9 cellular contexts compared by ENCODE assay signal in genomic region chr9:93681316-93682154, GRCh38.
DNase-seq lines count a peak whose midpoint lies in the region; ATAC-seq, FAIRE-seq and TF ChIP-seq lines count a peak whose summit lies in the region.
"Had no signal": no experiment of that assay in that cellular context is flagged by ENCODE, and none has a peak within 500 bp of the region (broad histone marks: within the 10 kb centered on the region; RNA-seq: fewer than 3 reads in every experiment).

No MANE protein-coding gene starts in this region.

- H3K23me2 ChIP-seq in H1 (ENCODE audit: low read depth, low read length) = no peaks in the 10 kb centered on the region

- H3K9ac ChIP-seq in H1 (replicated peaks in 1 of 4; ENCODE audit: extremely low read depth in 1 of 4, low read depth in 3 of 4, low read length in 3 of 4) = no peak overlapping the region
- H3K9ac ChIP-seq in smooth muscle cell (ENCODE audit: low read depth) = no peak overlapping the region

- no peak overlapping the region for H2BK12ac ChIP-seq in H1 (ENCODE audit: low read depth, low read length)

- H2BK5ac ChIP-seq in H1 (ENCODE audit: low read depth, low read length) = no peak overlapping the region

- H3K27me3 ChIP-seq in H1 (replicated peaks in 1 of 4; ENCODE audit: control insufficient read depth in 3 of 4, extremely low read depth in 1 of 4, insufficient read depth in 3 of 4, low read length in 3 of 4) (no peaks in the 10 kb centered on the region), pancreas (no peaks in the 10 kb centered on the region), body of pancreas (no peaks in the 10 kb centered on the region), smooth muscle cell (ENCODE audit: low read depth) (no peaks in the 10 kb centered on the region)
- H3K27me3 ChIP-seq: cardiac muscle cell had no signal

- H3K4ac ChIP-seq in H1 (replicated peaks; ENCODE audit: insufficient read length, low read depth, low read length) = no peak overlapping the region

- TF ChIP-seq POLR2A in H1 (IDR thresholded peaks at IDR 0.05; ENCODE audit: control extremely low read depth in 1 of 2, low read depth in 2 of 2, low read length in 2 of 2) (no peak), body of pancreas (IDR thresholded peaks at IDR 0.05) (no peak)

- H3K4me2 ChIP-seq in H1 (ENCODE audit: insufficient read depth in 1 of 2, low read depth in 2 of 2, low read length in 2 of 2) = no peak overlapping the region
- no peak overlapping the region for H3K4me2 ChIP-seq in smooth muscle cell

- no peak for TF ChIP-seq EP300 in H1 (IDR thresholded peaks at IDR 0.05; ENCODE audit: borderline replicate concordance in 1 of 2, low read depth in 2 of 2, low read length in 2 of 2)

- 0 out of 2 replicates have a peak overlapping the region, but pooled peaks have one; percentile 18 for H2BK20ac ChIP-seq in H1 (ENCODE audit: low read length)

- H4K20me1 ChIP-seq in H1 (replicated peaks in 1 of 2; ENCODE audit: control insufficient read depth in 1 of 2, insufficient read depth in 2 of 2, low read length in 2 of 2) (peaks cover 0 to 3% of the 10 kb centered on the region in 2 experiments), smooth muscle cell (ENCODE audit: low read depth) (no peaks in the 10 kb centered on the region)

- H2AFZ ChIP-seq in H1 (ENCODE audit: low read length) (no peak overlapping the region), smooth muscle cell (ENCODE audit: low read depth) (no peak overlapping the region)

- no peak overlapping the region for H2BK15ac ChIP-seq in H1 (ENCODE audit: low read length)

- no peak overlapping the region for H3K27ac ChIP-seq in H1 (ENCODE audit: low read depth, low read length)
- H3K27ac ChIP-seq in pancreas = no peak overlapping the region
- no peak overlapping the region for H3K27ac ChIP-seq in body of pancreas
- no peak overlapping the region for H3K27ac ChIP-seq in smooth muscle cell (ENCODE audit: low read depth)
- H3K27ac ChIP-seq: cardiac muscle cell had no signal

- POLR2A ChIA-PET in H1 (lab: Charles Lee; ENCODE audit: partially characterized antibody) = interaction anchor here (1.4 to 1.8 kb wide), 3 partner anchors 262 to 278 kb away, joined by 3 to 4 read pairs (median 4); no protein-coding TSS in a partner anchor

- FAIRE-seq in H1 (lab: Jason Lieb, UNC) = no peak
- FAIRE-seq in pancreas (lab: Jason Lieb, UNC) = no peak

- H3K4me1 ChIP-seq in H1 (replicated peaks in 1 of 4; ENCODE audit: control insufficient read depth in 3 of 4, insufficient read depth in 4 of 4, low read length in 3 of 4) = no peaks in the 10 kb centered on the region
- no peaks in the 10 kb centered on the region for H3K4me1 ChIP-seq in pancreas
- H3K4me1 ChIP-seq in body of pancreas = peaks cover 6% of the 10 kb centered on the region
- H3K4me1 ChIP-seq in smooth muscle cell (ENCODE audit: low read depth) = no peaks in the 10 kb centered on the region

- H4K91ac ChIP-seq in H1 (replicated peaks; ENCODE audit: insufficient read length, low read length) = no peak overlapping the region

- TF ChIP-seq CTCF in H1 (IDR thresholded peaks at IDR 0.05; ENCODE audit: control extremely low read depth in 1 of 3, insufficient read depth in 1 of 3, low read depth in 1 of 3, low read length in 3 of 3) (no peak), pancreas (IDR thresholded peaks at IDR 0.05) (no peak), body of pancreas (IDR thresholded peaks at IDR 0.05) (no peak), smooth muscle cell (IDR thresholded peaks at IDR 0.05; ENCODE audit: borderline replicate concordance, insufficient read depth, poor library complexity, severe bottlenecking) (no peak)

- CTCF ChIA-PET in H1 (lab: Charles Lee; ENCODE audit: partially characterized antibody) = interaction anchor here (0.5 to 8.5 kb wide), 50 partner anchors 10 to 532 kb away, joined by 3 to 146 read pairs (median 5); no protein-coding TSS in a partner anchor

- no peak overlapping the region for H3K18ac ChIP-seq in H1 (ENCODE audit: extremely low read depth, low read length)

- H2BK120ac ChIP-seq in H1 (replicated peaks; ENCODE audit: low read depth, low read length) = peak overlapping the region; percentile 43

- H3K9me3 ChIP-seq in H1 (ENCODE audit: insufficient read depth in 2 of 2, low read depth in 1 of 2, low read length in 1 of 2) (no peaks in the 10 kb centered on the region), pancreas (no peaks in the 10 kb centered on the region), body of pancreas (no peaks in the 10 kb centered on the region), smooth muscle cell (replicated peaks; ENCODE audit: low read depth) (no peaks in the 10 kb centered on the region)

- no peak overlapping the region for H3K23ac ChIP-seq in H1 (ENCODE audit: insufficient read length)

- no peaks in the 10 kb centered on the region for H3K79me1 ChIP-seq in H1 (ENCODE audit: low read depth, low read length)

- H3K4me3 ChIP-seq in H1 (ENCODE audit: extremely low read depth in 1 of 4, insufficient read depth in 2 of 4, low read depth in 3 of 4, low read length in 4 of 4) = no peak overlapping the region
- H3K4me3 ChIP-seq in pancreas = no peak overlapping the region
- H3K4me3 ChIP-seq in body of pancreas = no peak overlapping the region
- no peak overlapping the region for H3K4me3 ChIP-seq in smooth muscle cell
- H3K4me3 ChIP-seq: cardiac muscle cell had no signal

- no peak for TF ChIP-seq RAD21 in H1 (IDR thresholded peaks at IDR 0.05 in 1 of 2, conservative IDR thresholded peaks at IDR 0.05 in 1 of 2; ENCODE audit: low read depth in 2 of 2, low read length in 2 of 2)

- H4K8ac ChIP-seq in H1 (ENCODE audit: extremely low read depth, insufficient read depth, low read length) = no peak overlapping the region; the same call in none of the 2 replicates

- H2AK5ac ChIP-seq in H1 (ENCODE audit: low read depth, low read length) = no peak overlapping the region

- 82% methylated on average over 21 of the region's 23 CpGs; no CpG with 5 or more reads in 1 of the 2 experiments for WGBS in H1 (ENCODE audit: extremely low coverage in 1 of 2, insufficient coverage in 1 of 2, insufficient read length in 1 of 2, insufficient replicate concordance in 2 of 2, low coverage in 1 of 2, low lambda C conversion rate in 2 of 2, missing lambda C conversion rate in 1 of 2), 2 experiments
- WGBS in pancreas, 2 donors = 42 to 44% methylated on average over 23 of the region's 23 CpGs
- WGBS in body of pancreas, 2 donors = 43% methylated on average over 23 of the region's 23 CpGs; no CpG with 5 or more reads in 1 of the 2 donors
- WGBS in smooth muscle cell (ENCODE audit: low lambda C conversion rate) = 82% methylated on average over 23 of the region's 23 CpGs

- no peaks in the 10 kb centered on the region for H3F3A ChIP-seq in smooth muscle cell (ENCODE audit: low read depth)

- no peak overlapping the region for H4K5ac ChIP-seq in H1 (ENCODE audit: insufficient read length, low read depth, low read length)

- H3K56ac ChIP-seq in H1 (replicated peaks; ENCODE audit: insufficient read length, low read depth, low read length) = no peak overlapping the region

- no peak overlapping the region for H3K14ac ChIP-seq in H1 (ENCODE audit: insufficient read length)

- ATAC-seq in pancreas (peak; percentile 22 to 38 (median 30)), body of pancreas (no peak), HG02763 (IDR thresholded peaks at IDR 0.05; ENCODE audit: unreplicated experiment) (no peak)

- intact Hi-C loops in pancreas (cut with DNase I) = loop anchor here in 2 of 3 donors (5.0 to 10.0 kb wide), 2 partner anchors 273 to 281 kb away; partner anchors contain the start of gene BARX1 (in 1 of the 2)
- intact Hi-C loops in body of pancreas (cut with DNase I) = loop anchor here (5.0 to 10.0 kb wide), 2 partner anchors 276 to 533 kb away; partner anchors contain the start of gene BARX1

- H3K36me3 ChIP-seq in H1 (ENCODE audit: control insufficient read depth in 2 of 4, insufficient read depth in 4 of 4, low read length in 3 of 4) (no peaks in the 10 kb centered on the region; a peak in 2 of 8 replicates), pancreas (peaks cover 0 to 16% (median 0%) of the 10 kb centered on the region in 3 donors), body of pancreas (replicated peaks in 1 of 2; ENCODE audit: insufficient read depth in 1 of 2, low read depth in 2 of 2) (peaks cover 0 to 3% of the 10 kb centered on the region in 2 donors), smooth muscle cell (ENCODE audit: low read depth) (no peaks in the 10 kb centered on the region)

- DNase-seq in Daoy (ENCODE audit: low read depth) (peak; percentile 1), NCI-H69 (lab: John Stamatoyannopoulos, UW) (peak; percentile 43), H1 (ENCODE audit: low read depth in 1 of 2, low spot score in 2 of 2) (peak in 1 of 2 experiments; percentile 39), pancreas (peak in 3 of 6 donors; percentile 9 to 61 (median 11)), body of pancreas (no peak), smooth muscle cell (lab: John Stamatoyannopoulos, UW; ENCODE audit: unreplicated experiment) (no peak), HT-29 (ENCODE audit: low spot score) (no peak)

- H3K79me2 ChIP-seq in H1 (ENCODE audit: control insufficient read depth in 1 of 2, insufficient read depth in 2 of 2, low read length in 2 of 2) = no peaks in the 10 kb centered on the region
- H3K79me2 ChIP-seq in smooth muscle cell (ENCODE audit: low read depth) = no peaks in the 10 kb centered on the region

TF ChIP-seq in H1, 55 proteins besides CTCF, POLR2A, EP300 and RAD21 (continues in another document):
- TF ChIP-seq ASH2L (IDR thresholded peaks at IDR 0.05; ENCODE audit: low read length) (no peak), RNF2 (IDR thresholded peaks at IDR 0.05; ENCODE audit: borderline replicate concordance, low read depth, low read length, missing control alignments, poor library complexity, severe bottlenecking) (no peak), SAP30 (IDR thresholded peaks at IDR 0.05; ENCODE audit: insufficient read depth, insufficient replicate concordance, low read length) (no peak), TCF12 (IDR thresholded peaks at IDR 0.05; ENCODE audit: low read depth, low read length) (no peak)

Comparison
In these comparisons a context has a peak if more than half of its experiments do, and no peak if none do; other contexts are left out.
1. DNase-seq: peak in Daoy (single experiment) and NCI-H69 (single experiment); none in body of pancreas (0 of 4), smooth muscle cell (single experiment) and HT-29 (single experiment).
2. ATAC-seq: peak in pancreas (4 of 4); none in body of pancreas (single experiment) and HG02763 (single experiment).